In the genomic region with DNA sequence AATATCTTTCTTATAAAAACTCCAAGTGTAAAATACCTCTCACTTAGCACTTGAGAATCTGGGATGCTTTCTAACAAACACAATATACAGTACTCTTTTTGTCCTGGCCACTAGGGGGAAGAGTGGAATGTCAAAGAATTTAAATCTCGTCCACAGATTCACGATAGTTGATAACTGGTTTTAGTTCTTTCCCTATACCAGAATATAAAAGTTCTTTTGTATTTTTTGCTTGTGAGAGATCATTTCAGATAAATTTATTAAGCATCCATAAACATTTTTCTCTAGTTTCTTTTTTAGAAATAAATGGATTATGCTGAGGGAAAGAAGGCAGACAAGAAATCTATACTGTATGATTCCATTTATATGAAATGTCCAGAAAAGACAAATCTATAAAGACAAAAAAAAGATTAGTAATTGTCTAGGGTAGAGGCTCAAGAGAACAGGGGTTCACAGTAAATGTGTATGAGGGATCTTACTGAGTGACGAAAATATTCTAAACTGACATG, we compare ENCODE assay signal across 8 cellular contexts. TPM values are rescaled to one million over a fixed set of nuclear protein-coding genes. Genes with fewer than 3 reads are reported as not detected.
A peak's percentile ranks its signal among the peaks of the same experiment; 100 is the strongest.
DNase-seq lines count a peak whose midpoint lies in the region; ATAC-seq and TF ChIP-seq lines count a peak whose summit lies in the region.

No MANE protein-coding gene starts in this region.

- no peaks in the 10 kb centered on the region for H4K20me1 ChIP-seq in osteoblast (ENCODE audit: insufficient read depth, low read length)

- H3K4me3 ChIP-seq in CD4-positive, alpha-beta memory T cell (ENCODE audit: low read length in 2 of 2) = no peak overlapping the region
- H3K4me3 ChIP-seq in osteoblast (ENCODE audit: insufficient read depth, low read length) = no peak overlapping the region

- H3K4me1 ChIP-seq in CD4-positive, alpha-beta memory T cell (ENCODE audit: insufficient read depth, low read length) = no peaks in the 10 kb centered on the region
- no peaks in the 10 kb centered on the region for H3K4me1 ChIP-seq in osteoblast (ENCODE audit: insufficient read depth, low read length)

- H3K9me3 ChIP-seq in CD4-positive, alpha-beta memory T cell (ENCODE audit: control insufficient read depth in 1 of 2, low read length in 2 of 2) = no peaks in the 10 kb centered on the region
- H3K9me3 ChIP-seq in osteoblast (ENCODE audit: low read depth, low read length) = no peaks in the 10 kb centered on the region

- CTCF ChIA-PET in CD4-positive, alpha-beta memory T cell (lab: Charles Lee; ENCODE audit: partially characterized antibody) = interaction anchor here (1.0 to 3.9 kb wide), 4 partner anchors 14 to 129 kb away, joined by 4 to 46 read pairs (median 4); no protein-coding TSS in a partner anchor

- H3K27ac Mint-ChIP-seq in CD4-positive, alpha-beta memory T cell = no peak overlapping the region

- no peak overlapping the region for H3K27ac ChIP-seq in CD4-positive, alpha-beta memory T cell (ENCODE audit: low read depth, low read length)
- no peak overlapping the region for H3K27ac ChIP-seq in osteoblast (ENCODE audit: low read depth, low read length)

- TF ChIP-seq CTCF in osteoblast (IDR thresholded peaks at IDR 0.05; ENCODE audit: extremely low read depth, low read depth, low read length) = peak; percentile 71

- H3K4me1 Mint-ChIP-seq in CD4-positive, alpha-beta memory T cell = peaks cover 0 to 3% (median 1%) of the 10 kb centered on the region in 4 donors

- POLR2A ChIA-PET in CD4-positive, alpha-beta memory T cell (lab: Charles Lee; ENCODE audit: partially characterized antibody) = interaction anchor here (0.7 kb wide), 1 partner anchor 208 kb away, joined by 4 read pairs; no protein-coding TSS in a partner anchor

- no peak overlapping the region for H3K4me2 ChIP-seq in osteoblast (ENCODE audit: insufficient read depth, low read length)

- peak overlapping the region; percentile 2 for H2AFZ ChIP-seq in osteoblast (ENCODE audit: low read length)

- H3K27me3 Mint-ChIP-seq in CD4-positive, alpha-beta memory T cell = no peaks in the 10 kb centered on the region

- intact Hi-C loops in CD4-positive, alpha-beta memory T cell (cut with micrococcal nuclease) = loop anchor here (1.0 to 5.0 kb wide), 7 partner anchors 38 to 422 kb away; a partner anchor contains a TSS

- ATAC-seq in GM18498 (IDR thresholded peaks at IDR 0.05; ENCODE audit: unreplicated experiment) = peak; percentile 50
- no peak for ATAC-seq in GM18873 (IDR thresholded peaks at IDR 0.05; ENCODE audit: low FRiP score, unreplicated experiment)
- ATAC-seq in GM21526 (IDR thresholded peaks at IDR 0.05; ENCODE audit: low FRiP score, unreplicated experiment) = no peak

- peak in 4 of 5 donors; percentile 42 to 54 (median 48) for DNase-seq in CD4-positive, alpha-beta memory T cell
- peak; percentile 42 for DNase-seq in SW480 (ENCODE audit: low spot score)
- DNase-seq in fibroblast of peridontal ligament (ENCODE audit: extremely low read depth) = peak; percentile 86
- no peak for DNase-seq in osteoblast (ENCODE audit: insufficient read length, low spot score, missing footprints)

- H3K79me2 ChIP-seq in osteoblast (ENCODE audit: insufficient read depth, low read length) = no peaks in the 10 kb centered on the region

- H3K27me3 ChIP-seq in CD4-positive, alpha-beta memory T cell (ENCODE audit: insufficient read depth, low read length) = no peaks in the 10 kb centered on the region
- no peaks in the 10 kb centered on the region for H3K27me3 ChIP-seq in osteoblast (ENCODE audit: insufficient read depth, low read length)

- no peaks in the 10 kb centered on the region for H3K9me3 Mint-ChIP-seq in CD4-positive, alpha-beta memory T cell

- TF ChIP-seq EP300 in Ishikawa (IDR thresholded peaks at IDR 0.05; ENCODE audit: borderline replicate concordance) = no peak

- no peaks in the 10 kb centered on the region for H3K36me3 Mint-ChIP-seq in CD4-positive, alpha-beta memory T cell

- no peaks in the 10 kb centered on the region for H3K36me3 ChIP-seq in CD4-positive, alpha-beta memory T cell (ENCODE audit: insufficient read depth, low read length)
- H3K36me3 ChIP-seq in osteoblast (ENCODE audit: insufficient read depth, low read length) = no peaks in the 10 kb centered on the region

- no peak overlapping the region for H3K4me3 Mint-ChIP-seq in CD4-positive, alpha-beta memory T cell

- peak; percentile 61 for TF ChIP-seq RAD21 in Ishikawa (IDR thresholded peaks at IDR 0.05; ENCODE audit: low read depth)

TF ChIP-seq in Ishikawa, 13 proteins besides CTCF, POLR2A, EP300 and RAD21:
- TF ChIP-seq YY1 (IDR thresholded peaks at IDR 0.05; ENCODE audit: low read depth) (no peak), TEAD4 (IDR thresholded peaks at IDR 0.05) (peak; percentile 62)

RNA-seq across cellular contexts. Expression of a gene that starts 50.4 kb away (rescaled TPM):
- under 1 TPM; 0.23 to 0.33 TPM for total RNA-seq in CD4-positive, alpha-beta memory T cell
- under 1 TPM; 0.20 to 0.52 TPM for polyA plus RNA-seq in CD4-positive, alpha-beta memory T cell
- 4.4 and 7.6 TPM in 2 replicates for total RNA-seq in osteoblast

RNA-seq across cellular contexts. Expression of a gene that starts 52.6 kb away (rescaled TPM):
- total RNA-seq in CD4-positive, alpha-beta memory T cell = 10 to 100 TPM; 76.1 to 81.4 TPM
- polyA plus RNA-seq in CD4-positive, alpha-beta memory T cell = 10 to 100 TPM; 27.4 to 38.6 TPM
- 52.1 and 54.8 TPM in 2 replicates for total RNA-seq in osteoblast
